Comparison of ENCODE assay signal across 3 cellular contexts in genomic region chr4:104444685-104445084, GRCh38.
"Had no signal": no experiment of that assay in that cellular context is flagged by ENCODE, and none has a peak within 500 bp of the region (broad histone marks: within the 10 kb centered on the region; RNA-seq: fewer than 3 reads in every experiment).

No MANE protein-coding gene starts in this region.

- DNase-seq: GDM1, GF-D8 had no signal

- H3K4me3 ChIP-seq: GM12878 had no signal

- ATAC-seq: GM12878 had no signal
